Comparison of ENCODE assay signal across 16 cellular contexts in genomic region chr9:97660847-97661246, GRCh38. TPM values are rescaled to one million over a fixed set of nuclear protein-coding genes. Genes with fewer than 3 reads are reported as not detected.
A peak's percentile ranks its signal among the peaks of the same experiment; 100 is the strongest.
DNase-seq lines count a peak whose midpoint lies in the region; ATAC-seq and TF ChIP-seq lines count a peak whose summit lies in the region.
"Had no signal": no experiment of that assay in that cellular context is flagged by ENCODE, and none has a peak within 500 bp of the region (broad histone marks: within the 10 kb centered on the region; RNA-seq: fewer than 3 reads in every experiment).

No MANE protein-coding gene starts in this region.

- DNase-seq in activated naive CD8-positive, alpha-beta T cell treated with anti-CD3 and anti-CD28 coated beads for 36 hours, result no peak
- DNase-seq in ascending aorta (ENCODE audit: low spot score in 2 of 2) (no peak), fibroblast of villous mesenchyme (ENCODE audit: low read depth) (peak; percentile 65), MV-4-11 (lab: John Stamatoyannopoulos, UW) (no peak), NOMO-1 treated with dmso at 0.1 percent for 144 hours (lab: John Stamatoyannopoulos, UW; ENCODE audit: unreplicated experiment) (no peak)
- DNase-seq: Caco-2, DMS153, EL, NCI-H1417 treated with DMSO at 0.1 percent for 48 hours, NCI-H1930, NCI-H2171, NCI-H748 treated with DMSO at 0.1 percent for 48 hours had no signal

- TF ChIP-seq CTCF in ascending aorta (IDR thresholded peaks at IDR 0.05), result no peak
- no peak for TF ChIP-seq CTCF in fibroblast of villous mesenchyme (IDR thresholded peaks at IDR 0.05; ENCODE audit: insufficient read depth, low read depth, low read length)

- peaks cover 52 to 92% of the 10 kb centered on the region in 2 donors for H3K36me3 ChIP-seq in ascending aorta

- no peaks in the 10 kb centered on the region for H3K4me1 ChIP-seq in ascending aorta
- H3K4me1 ChIP-seq: Caco-2, SJSA1 had no signal

- H3K4me3 Mint-ChIP-seq in activated naive CD8-positive, alpha-beta T cell, result no peak overlapping the region
- H3K4me3 Mint-ChIP-seq in activated naive CD8-positive, alpha-beta T cell treated with anti-CD3 and anti-CD28 coated beads for 36 hours, result no peak overlapping the region
- no peak overlapping the region for H3K4me3 Mint-ChIP-seq in stimulated activated memory B cell treated with anti-CD40 and anti-IgM and Interleukin-4, amounts not matched to agents 10 μg/mL and 1 μg/mL and 100 μg/mL, for 72 hours

- ATAC-seq in stimulated activated memory B cell treated with anti-CD40 and anti-IgM and Interleukin-4, amounts not matched to agents 10 μg/mL and 1 μg/mL and 100 μg/mL, for 72 hours, result no peak
- no peak for ATAC-seq in GM18873 (IDR thresholded peaks at IDR 0.05; ENCODE audit: low FRiP score, unreplicated experiment)

- peaks cover 22% of the 10 kb centered on the region for H3K36me3 Mint-ChIP-seq in activated naive CD8-positive, alpha-beta T cell
- H3K36me3 Mint-ChIP-seq in activated naive CD8-positive, alpha-beta T cell treated with anti-CD3 and anti-CD28 coated beads for 36 hours, result peaks cover 42% of the 10 kb centered on the region
- peaks cover 74% of the 10 kb centered on the region for H3K36me3 Mint-ChIP-seq in stimulated activated memory B cell treated with anti-CD40 and anti-IgM and Interleukin-4, amounts not matched to agents 10 μg/mL and 1 μg/mL and 100 μg/mL, for 72 hours

- H3K9me3 Mint-ChIP-seq in activated naive CD8-positive, alpha-beta T cell (ENCODE audit: low read depth), result no peaks in the 10 kb centered on the region
- no peaks in the 10 kb centered on the region for H3K9me3 Mint-ChIP-seq in activated naive CD8-positive, alpha-beta T cell treated with anti-CD3 and anti-CD28 coated beads for 36 hours
- no peaks in the 10 kb centered on the region for H3K9me3 Mint-ChIP-seq in stimulated activated memory B cell treated with anti-CD40 and anti-IgM and Interleukin-4, amounts not matched to agents 10 μg/mL and 1 μg/mL and 100 μg/mL, for 72 hours

- peaks cover 15% of the 10 kb centered on the region for H3K4me1 Mint-ChIP-seq in activated naive CD8-positive, alpha-beta T cell (ENCODE audit: low read depth)
- H3K4me1 Mint-ChIP-seq in activated naive CD8-positive, alpha-beta T cell treated with anti-CD3 and anti-CD28 coated beads for 36 hours, result peaks cover 11% of the 10 kb centered on the region
- peaks cover 13% of the 10 kb centered on the region for H3K4me1 Mint-ChIP-seq in stimulated activated memory B cell treated with anti-CD40 and anti-IgM and Interleukin-4, amounts not matched to agents 10 μg/mL and 1 μg/mL and 100 μg/mL, for 72 hours

- no peaks in the 10 kb centered on the region for H3K27me3 ChIP-seq in ascending aorta
- H3K27me3 ChIP-seq: SJSA1 had no signal

- peak overlapping the region; percentile 42 to 56 for H3K27ac ChIP-seq in ascending aorta
- H3K27ac ChIP-seq: SJSA1 had no signal

- intact Hi-C loops in ascending aorta (cut with DNase I), result no loop called here

- H3K27me3 Mint-ChIP-seq in activated naive CD8-positive, alpha-beta T cell, result no peaks in the 10 kb centered on the region
- no peaks in the 10 kb centered on the region for H3K27me3 Mint-ChIP-seq in activated naive CD8-positive, alpha-beta T cell treated with anti-CD3 and anti-CD28 coated beads for 36 hours
- H3K27me3 Mint-ChIP-seq in stimulated activated memory B cell treated with anti-CD40 and anti-IgM and Interleukin-4, amounts not matched to agents 10 μg/mL and 1 μg/mL and 100 μg/mL, for 72 hours, result no peaks in the 10 kb centered on the region

- H3K4me3 ChIP-seq in ascending aorta (no peak overlapping the region), fibroblast of villous mesenchyme (ENCODE audit: low read depth, low read length) (no peak overlapping the region)
- H3K4me3 ChIP-seq: SJSA1 had no signal

- peak overlapping the region; percentile 74 for H3K27ac Mint-ChIP-seq in activated naive CD8-positive, alpha-beta T cell
- no peak overlapping the region for H3K27ac Mint-ChIP-seq in activated naive CD8-positive, alpha-beta T cell treated with anti-CD3 and anti-CD28 coated beads for 36 hours
- H3K27ac Mint-ChIP-seq in stimulated activated memory B cell treated with anti-CD40 and anti-IgM and Interleukin-4, amounts not matched to agents 10 μg/mL and 1 μg/mL and 100 μg/mL, for 72 hours, result peak overlapping the region; percentile 23

- H3K9me3 ChIP-seq in ascending aorta, result no peaks in the 10 kb centered on the region
- H3K9me3 ChIP-seq: Caco-2, SJSA1 had no signal

RNA-seq across cellular contexts. Expression of gene NCBP1, which starts 27.2 kb away (rescaled TPM):
- 10 to 100 TPM; 45.9 to 49.0 TPM for total RNA-seq in activated naive CD8-positive, alpha-beta T cell treated with anti-CD3 and anti-CD28 coated beads for 36 hours
- total RNA-seq in ascending aorta, result 5.1 TPM
- total RNA-seq in fibroblast of villous mesenchyme, result 33.8 and 60.9 TPM in 2 replicates

RNA-seq across cellular contexts. Expression of gene TSTD2, which starts 27.7 kb away (rescaled TPM):
- total RNA-seq in activated naive CD8-positive, alpha-beta T cell treated with anti-CD3 and anti-CD28 coated beads for 36 hours, result 10 to 100 TPM; 15.3 to 17.4 TPM
- 1.4 TPM for total RNA-seq in ascending aorta
- 12.6 and 15.1 TPM in 2 replicates for total RNA-seq in fibroblast of villous mesenchyme

RNA-seq across cellular contexts. Expression of gene XPA, which starts 36.3 kb away (rescaled TPM):
- 10 to 100 TPM; 12.6 to 14.4 TPM for total RNA-seq in activated naive CD8-positive, alpha-beta T cell treated with anti-CD3 and anti-CD28 coated beads for 36 hours
- total RNA-seq in ascending aorta (3.2 TPM), fibroblast of villous mesenchyme (7.8 and 9.0 TPM in 2 replicates)
